3 cellular contexts compared by ENCODE assay signal in the genomic region with DNA sequence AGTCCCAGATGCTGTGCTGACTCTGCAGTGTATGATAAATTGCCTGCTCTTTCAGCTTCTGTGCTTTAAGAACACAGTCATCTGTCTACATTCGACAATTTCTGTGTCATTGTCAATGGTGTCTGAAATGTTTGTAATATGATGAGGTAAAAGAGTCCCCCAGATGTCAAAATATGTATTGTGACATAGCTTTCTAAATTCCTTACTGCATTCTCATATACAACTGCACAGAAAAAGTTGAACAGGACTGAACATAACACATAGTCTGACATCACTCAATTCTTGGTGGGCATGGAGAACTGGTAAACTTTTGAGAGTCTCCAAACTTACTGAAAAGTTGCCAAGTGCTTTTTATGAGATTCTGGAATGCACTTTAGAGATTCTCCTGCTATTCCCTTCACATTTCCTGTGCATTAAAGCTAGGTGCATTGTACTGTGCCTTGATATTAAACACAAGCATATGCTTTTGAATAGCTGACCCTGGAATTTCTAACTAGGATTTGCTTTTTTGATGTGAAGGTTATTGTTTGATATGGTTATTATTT.
TF ChIP-seq lines count a peak whose summit lies in the region.

No MANE protein-coding gene starts in this region.

TF ChIP-seq in SK-N-SH treated with all-trans-retinoic acid at 6 μM for 48 hours, 23 proteins besides CTCF, POLR2A, EP300 and RAD21:
- TF ChIP-seq ISL1 (CRISPR knock-in tag; IDR thresholded peaks at IDR 0.05) (peak; percentile 92), RARB (CRISPR knock-in tag; IDR thresholded peaks at IDR 0.05) (no peak), ESRRG (CRISPR knock-in tag; IDR thresholded peaks at IDR 0.05) (0 out of 2 replicates have a peak, but pooled peaks have one; percentile 20), ARNTL (CRISPR knock-in tag; IDR thresholded peaks at IDR 0.05; ENCODE audit: borderline replicate concordance, low read depth) (no peak), TCF4 (CRISPR knock-in tag; IDR thresholded peaks at IDR 0.05; ENCODE audit: borderline replicate concordance) (no peak)
- TF ChIP-seq, protein P1, sequence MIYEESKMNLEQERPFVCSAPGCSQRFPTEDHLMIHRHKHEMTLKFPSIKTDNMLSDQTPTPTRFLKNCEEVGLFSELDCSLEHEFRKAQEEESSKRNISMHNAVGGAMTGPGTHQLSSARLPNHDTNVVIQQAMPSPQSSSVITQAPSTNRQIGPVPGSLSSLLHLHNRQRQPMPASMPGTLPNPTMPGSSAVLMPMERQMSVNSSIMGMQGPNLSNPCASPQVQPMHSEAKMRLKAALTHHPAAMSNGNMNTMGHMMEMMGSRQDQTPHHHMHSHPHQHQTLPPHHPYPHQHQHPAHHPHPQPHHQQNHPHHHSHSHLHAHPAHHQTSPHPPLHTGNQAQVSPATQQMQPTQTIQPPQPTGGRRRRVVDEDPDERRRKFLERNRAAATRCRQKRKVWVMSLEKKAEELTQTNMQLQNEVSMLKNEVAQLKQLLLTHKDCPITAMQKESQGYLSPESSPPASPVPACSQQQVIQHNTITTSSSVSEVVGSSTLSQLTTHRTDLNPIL (CRISPR knock-in tag; IDR thresholded peaks at IDR 0.05; ENCODE audit: low read depth): peak; percentile 55; the same call in 1 of the 2 replicates

TF ChIP-seq in SK-N-SH, 30 proteins besides CTCF, POLR2A, EP300 and RAD21:
- TF ChIP-seq POLR2AphosphoS5 (IDR thresholded peaks at IDR 0.05; ENCODE audit: low read depth, low read length): no peak
- no peak for TF ChIP-seq FOXM1 (IDR thresholded peaks at IDR 0.05; ENCODE audit: low read depth)
- TF ChIP-seq MXI1 (IDR thresholded peaks at IDR 0.05; ENCODE audit: low read depth, low read length): no peak
- no peak for TF ChIP-seq TEAD4 (IDR thresholded peaks at IDR 0.05; ENCODE audit: borderline replicate concordance, insufficient read depth)
- TF ChIP-seq RXRA (IDR thresholded peaks at IDR 0.05; ENCODE audit: borderline replicate concordance, low read depth): no peak
- no peak for TF ChIP-seq ELF1 (IDR thresholded peaks at IDR 0.05)
- TF ChIP-seq FOSL2 (IDR thresholded peaks at IDR 0.05; ENCODE audit: borderline replicate concordance, low read depth): no peak
- TF ChIP-seq TCF12 (IDR thresholded peaks at IDR 0.05): no peak
TF ChIP-seq in SK-N-SH: peak in this region for 0.

TF ChIP-seq in K562, 482 proteins besides CTCF, POLR2A, EP300 and RAD21:
- TF ChIP-seq FOXK1 (CRISPR knock-in tag; IDR thresholded peaks at IDR 0.05; ENCODE audit: borderline replicate concordance): no peak
- 0 out of 2 replicates have a peak, but pooled peaks have one; percentile 11 for TF ChIP-seq ZNF512 (tag; IDR thresholded peaks at IDR 0.05)
